In the genomic region with DNA sequence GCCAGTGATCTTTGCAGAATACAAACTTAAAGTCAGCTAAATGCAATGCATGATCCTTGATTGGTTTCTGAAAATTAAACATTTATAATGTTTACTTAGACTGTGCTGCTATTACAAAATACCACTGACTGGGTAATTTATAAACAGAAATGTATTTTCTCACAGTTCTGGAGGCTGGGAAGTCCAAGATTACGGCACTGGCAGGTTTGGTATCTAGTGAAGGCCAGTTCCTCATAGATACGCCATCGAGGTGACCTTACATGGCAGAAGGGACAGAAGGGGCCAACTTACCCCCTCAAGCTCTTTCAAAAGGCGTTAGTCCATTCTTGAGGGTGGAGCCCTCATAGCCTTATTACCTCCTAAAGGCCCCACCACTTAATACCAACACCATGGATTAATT, we compare ENCODE assay signal across 8 cellular contexts. TPM values are rescaled to one million over a fixed set of nuclear protein-coding genes. Genes with fewer than 3 reads are reported as not detected.
"Had no signal": no experiment of that assay in that cellular context is flagged by ENCODE, and none has a peak within 500 bp of the region (broad histone marks: within the 10 kb centered on the region; RNA-seq: fewer than 3 reads in every experiment).

No MANE protein-coding gene starts in this region.

- H3K27me3 Mint-ChIP-seq: IgD-negative memory B cell had no signal

- H3K36me3 Mint-ChIP-seq: IgD-negative memory B cell had no signal

- H3K4me2 ChIP-seq: GM23338 had no signal

- H3K4me3 Mint-ChIP-seq: GM23338, H9, IgD-negative memory B cell had no signal

- H3K4me3 ChIP-seq: GM23338 had no signal

- H3K9me3 Mint-ChIP-seq: GM23338, H9 had no signal

- H3K27ac Mint-ChIP-seq: GM23338, H9, IgD-negative memory B cell had no signal

- FAIRE-seq: H1, H54, HTR-8/SVneo had no signal

- H2AFZ ChIP-seq: GM23338 had no signal

- DNase-seq: H9, HCEC 1CT had no signal

- ATAC-seq: GM23338 had no signal

RNA-seq across cellular contexts. Expression of a gene that starts 21.1 kb away (rescaled TPM):
- total RNA-seq: HT-29 had no signal

RNA-seq across cellular contexts. Expression of a gene that starts 40.1 kb away (rescaled TPM):
- polyA plus RNA-seq: IgD-negative memory B cell had no signal
